ENCODE assay signal across 24 cellular contexts in the genomic region with DNA sequence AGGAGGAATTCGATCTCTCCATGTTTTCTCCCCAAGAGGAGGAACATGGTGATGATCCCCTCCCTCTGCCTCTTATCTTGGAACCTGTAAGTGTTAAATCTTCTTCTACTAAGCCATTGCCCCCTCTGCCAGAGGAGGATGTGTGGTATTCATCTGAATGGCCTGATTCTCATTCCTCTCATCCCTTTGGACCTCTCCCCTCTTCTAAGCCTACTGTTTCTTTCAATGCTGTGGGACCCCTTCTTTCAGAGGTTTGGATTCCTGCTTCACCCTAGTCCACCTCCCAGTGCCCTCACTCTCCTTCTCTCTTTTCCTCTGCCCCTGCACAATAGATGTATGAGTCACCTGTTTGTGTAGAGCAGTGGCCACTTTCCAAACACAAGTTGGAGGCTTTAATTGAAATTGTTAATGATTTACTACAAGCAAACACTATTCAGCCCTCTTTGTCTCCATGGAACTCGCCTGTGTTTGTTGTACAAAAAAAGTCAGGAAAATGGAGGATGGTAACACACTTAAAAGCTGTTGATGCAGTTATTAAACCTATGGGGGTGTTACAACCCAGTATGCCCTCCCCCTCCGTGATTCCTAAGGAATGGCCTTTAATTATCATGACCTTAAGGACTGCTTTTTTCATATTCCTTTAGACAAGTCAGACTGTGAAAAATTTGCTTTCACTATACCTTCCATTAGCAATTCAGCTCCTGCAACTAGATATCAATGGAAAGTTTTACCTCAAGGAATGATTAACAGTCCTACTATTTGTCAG.
A peak's percentile ranks its signal among the peaks of the same experiment; 100 is the strongest.
DNase-seq lines count a peak whose midpoint lies in the region; ATAC-seq, FAIRE-seq and TF ChIP-seq lines count a peak whose summit lies in the region.
"Had no signal": no experiment of that assay in that cellular context is flagged by ENCODE, and none has a peak within 500 bp of the region (broad histone marks: within the 10 kb centered on the region; RNA-seq: fewer than 3 reads in every experiment).

No MANE protein-coding gene starts in this region.

- H3K4me3 Mint-ChIP-seq in activated CD4-positive, alpha-beta memory T cell treated with anti-CD3 and anti-CD28 coated beads for 36 hours, result no peak overlapping the region
- H3K4me3 Mint-ChIP-seq: brain; neural progenitor cell; stimulated activated naive CD8-positive, alpha-beta T cell treated with anti-CD3 and anti-CD28 coated beads, Interleukin-15, Interleukin-2, amounts not matched to agents 100 ng/mL and 50 ng/mL, for 24 hours; T-helper 17 cell had no signal

- H3K27me3 Mint-ChIP-seq in activated CD4-positive, alpha-beta memory T cell treated with anti-CD3 and anti-CD28 coated beads for 36 hours, result peaks cover 6% of the 10 kb centered on the region
- H3K27me3 Mint-ChIP-seq: brain had no signal

- peak overlapping the region; percentile 4; the same call in 1 of the 2 replicates for H3K4me2 ChIP-seq in BLaER1
- no peak overlapping the region for H3K4me2 ChIP-seq in PC-3 (ENCODE audit: low read length)
- H3K4me2 ChIP-seq: neural progenitor cell had no signal

- H3K27ac ChIP-seq in BLaER1 (0 out of 2 replicates have a peak overlapping the region, but pooled peaks have one; percentile 2), PC-3 (ENCODE audit: low read length) (no peak overlapping the region), kidney (ENCODE audit: low read depth in 2 of 2, low read length in 2 of 2) (peak overlapping the region; percentile 80 to 87), pancreas (peak overlapping the region; percentile 41 to 87 (median 68))
- H3K27ac ChIP-seq: BLaER1 treated with 17β-estradiol and CSF1 and Interleukin-3, amounts not matched to agents 10 nM and 100 nM; epithelial cell of prostate; neural progenitor cell; sigmoid colon; thyroid gland had no signal

- TF ChIP-seq CTCF in PC-3 (conservative IDR thresholded peaks at IDR 0.05; ENCODE audit: low read depth, low read length) (no peak), kidney (IDR thresholded peaks at IDR 0.05; ENCODE audit: borderline replicate concordance, extremely low read depth, insufficient read depth) (no peak), pancreas (IDR thresholded peaks at IDR 0.05) (no peak)

- peaks cover 25% of the 10 kb centered on the region for H3K9me3 ChIP-seq in BLaER1
- H3K9me3 ChIP-seq in PC-3 (ENCODE audit: low read length), result no peaks in the 10 kb centered on the region
- peaks cover 0 to 5% of the 10 kb centered on the region in 2 donors for H3K9me3 ChIP-seq in kidney (ENCODE audit: control insufficient read depth in 1 of 2, low read length in 2 of 2)
- no peaks in the 10 kb centered on the region for H3K9me3 ChIP-seq in pancreas
- H3K9me3 ChIP-seq: sigmoid colon, thyroid gland had no signal

- no peaks in the 10 kb centered on the region for H3K79me2 ChIP-seq in PC-3 (ENCODE audit: low read length)

- FAIRE-seq in kidney (lab: Jason Lieb, UNC) (peak; percentile 38), pancreas (lab: Jason Lieb, UNC) (peak; percentile 82)
- FAIRE-seq: H1 had no signal

- no peak overlapping the region for H2AFZ ChIP-seq in PC-3 (ENCODE audit: low read length)
- H2AFZ ChIP-seq: neural progenitor cell had no signal

- H3K9me2 ChIP-seq in PC-3 (replicated peaks; ENCODE audit: low read length), result no peaks in the 10 kb centered on the region

- CTCF ChIA-PET in PC-3 (lab: Charles Lee), result interaction anchor here (0.6 kb wide), 1 partner anchor 15 kb away, joined by 4 read pairs; no protein-coding TSS in a partner anchor
- CTCF ChIA-PET in activated CD4-positive, alpha-beta memory T cell treated with anti-CD3 and anti-CD28 coated beads for 36 hours (lab: Charles Lee), result no interaction called here

- H3K36me3 ChIP-seq in BLaER1 (no peaks in the 10 kb centered on the region), PC-3 (ENCODE audit: low read depth, low read length) (no peaks in the 10 kb centered on the region), kidney (ENCODE audit: control insufficient read depth in 1 of 2, insufficient read depth in 2 of 2, low read length in 2 of 2) (no peaks in the 10 kb centered on the region), pancreas (no peaks in the 10 kb centered on the region)
- H3K36me3 ChIP-seq: BLaER1 treated with 17β-estradiol and CSF1 and Interleukin-3, amounts not matched to agents 10 nM and 100 nM; neural progenitor cell; sigmoid colon; thyroid gland had no signal

- H3K4me1 Mint-ChIP-seq in activated CD4-positive, alpha-beta memory T cell treated with anti-CD3 and anti-CD28 coated beads for 36 hours (ENCODE audit: low read depth), result no peaks in the 10 kb centered on the region
- H3K4me1 Mint-ChIP-seq: brain, neural progenitor cell, T-helper 17 cell had no signal

- POLR2A ChIA-PET in PC-3 (lab: Charles Lee; ENCODE audit: unreplicated experiment), result no interaction called here
- POLR2A ChIA-PET in activated CD4-positive, alpha-beta memory T cell treated with anti-CD3 and anti-CD28 coated beads for 36 hours (lab: Charles Lee), result no interaction called here

- ATAC-seq in PC-3, result peak; percentile 43; the same call in 1 of the 2 replicates
- ATAC-seq in pancreas, result peak; percentile 93 to 99 (median 98)
- ATAC-seq in GM18907 (IDR thresholded peaks at IDR 0.05; ENCODE audit: unreplicated experiment), result no peak
- ATAC-seq: T-helper 17 cell had no signal

- DNase-seq in PC-3, result peak; percentile 13
- no peak for DNase-seq in kidney
- DNase-seq in pancreas, result peak in 4 of 6 donors; percentile 19 to 72 (median 69)
- DNase-seq in 8988T, result no peak
- no peak for DNase-seq in activated CD4-positive, alpha-beta memory T cell treated with anti-CD3 and anti-CD28 coated beads for 36 hours
- no peak for DNase-seq in activated effector memory CD4-positive, alpha-beta T cell treated with anti-CD3 and anti-CD28 coated beads, Interleukin-2, amount 50 U/mL, for 16 hours
- DNase-seq: activated CD8-positive, alpha-beta memory T cell treated with anti-CD3 and anti-CD28 coated beads for 24 hours; activated gamma-delta T cell treated with Interleukin-2 at 50 U/mL for 16 hours; activated T-cell treated with anti-CD3 and anti-CD28 coated beads, Interleukin-2, amount 50 U/mL, for 1 hour; NCI-H1048; NCI-H187; posterior cingulate gyrus; RPMI8226; sigmoid colon; T-helper 17 cell; thyroid gland had no signal

- BruUV-seq in PC-3 (replicated peaks; lab: Mats Ljungman, UMichigan), result no TSS peak

- H3K9ac ChIP-seq in BLaER1, result no peak overlapping the region
- H3K9ac ChIP-seq in PC-3 (ENCODE audit: low read length), result no peak overlapping the region
- peak overlapping the region in 1 of 2 donors; percentile 3 for H3K9ac ChIP-seq in kidney (ENCODE audit: low read length in 2 of 2)
- H3K9ac ChIP-seq: BLaER1 treated with 17β-estradiol and CSF1 and Interleukin-3, amounts not matched to agents 10 nM and 100 nM; neural progenitor cell had no signal

- no peaks in the 10 kb centered on the region for H3K27me3 ChIP-seq in BLaER1
- H3K27me3 ChIP-seq in PC-3 (ENCODE audit: low read length), result no peaks in the 10 kb centered on the region
- H3K27me3 ChIP-seq in pancreas, result no peaks in the 10 kb centered on the region
- H3K27me3 ChIP-seq: BLaER1 treated with 17β-estradiol and CSF1 and Interleukin-3, amounts not matched to agents 10 nM and 100 nM; neural progenitor cell; sigmoid colon; thyroid gland had no signal

- H3K4me1 ChIP-seq in BLaER1 (peaks cover 9% of the 10 kb centered on the region; the same call in 1 of the 2 replicates), PC-3 (ENCODE audit: insufficient read depth, low read length) (peaks cover 10% of the 10 kb centered on the region; the same call in 1 of the 2 replicates), kidney (ENCODE audit: control insufficient read depth in 1 of 2, insufficient read depth in 1 of 2, low read depth in 1 of 2, low read length in 2 of 2) (no peaks in the 10 kb centered on the region), pancreas (peaks cover 9 to 18% (median 16%) of the 10 kb centered on the region in 3 donors)
- H3K4me1 ChIP-seq: neural progenitor cell, sigmoid colon, thyroid gland had no signal

- no peaks in the 10 kb centered on the region for H3K36me3 Mint-ChIP-seq in activated CD4-positive, alpha-beta memory T cell treated with anti-CD3 and anti-CD28 coated beads for 36 hours
- H3K36me3 Mint-ChIP-seq: brain, neural progenitor cell had no signal

- H4K20me1 ChIP-seq in BLaER1 (no peaks in the 10 kb centered on the region), PC-3 (ENCODE audit: low read length) (no peaks in the 10 kb centered on the region)
- H4K20me1 ChIP-seq: BLaER1 treated with 17β-estradiol and CSF1 and Interleukin-3, amounts not matched to agents 10 nM and 100 nM had no signal

- H3K9me3 Mint-ChIP-seq in activated CD4-positive, alpha-beta memory T cell treated with anti-CD3 and anti-CD28 coated beads for 36 hours, result peaks cover 5% of the 10 kb centered on the region
- H3K9me3 Mint-ChIP-seq: stimulated activated naive CD8-positive, alpha-beta T cell treated with anti-CD3 and anti-CD28 coated beads, Interleukin-15, Interleukin-2, amounts not matched to agents 100 ng/mL and 50 ng/mL, for 24 hours had no signal

- intact Hi-C loops in PC-3 (cut with micrococcal nuclease) (no loop called here), kidney (cut with DNase I) (no loop called here), pancreas (cut with DNase I) (no loop called here)
- intact Hi-C loops in activated CD4-positive, alpha-beta memory T cell treated with anti-CD3 and anti-CD28 coated beads for 36 hours (cut with micrococcal nuclease), result no loop called here

- H3K4me3 ChIP-seq in BLaER1, result no peak overlapping the region
- H3K4me3 ChIP-seq in PC-3 (ENCODE audit: low read length), result no peak overlapping the region
- H3K4me3 ChIP-seq in kidney (ENCODE audit: low read length in 2 of 2), result peak overlapping the region in 1 of 2 donors; percentile 23
- peak overlapping the region in 1 of 4 donors; percentile 3 for H3K4me3 ChIP-seq in pancreas
- H3K4me3 ChIP-seq: BLaER1 treated with 17β-estradiol and CSF1 and Interleukin-3, amounts not matched to agents 10 nM and 100 nM; neural progenitor cell; sigmoid colon; thyroid gland had no signal

- no peak overlapping the region for H3K27ac Mint-ChIP-seq in activated CD4-positive, alpha-beta memory T cell treated with anti-CD3 and anti-CD28 coated beads for 36 hours
- H3K27ac Mint-ChIP-seq: brain; neural progenitor cell; stimulated activated naive CD8-positive, alpha-beta T cell treated with anti-CD3 and anti-CD28 coated beads, Interleukin-15, Interleukin-2, amounts not matched to agents 100 ng/mL and 50 ng/mL, for 24 hours; T-helper 17 cell had no signal

- 10 to 13% methylated on average over 3 of the region's 3 CpGs for WGBS in pancreas, 2 donors

- H3F3A ChIP-seq in PC-3 (ENCODE audit: low read length, unreplicated experiment), result no peaks in the 10 kb centered on the region

Comparison
In these comparisons a context has a peak if more than half of its experiments do, and no peak if none do; other contexts are left out.
1. DNase-seq: peak in PC-3 (single experiment) and pancreas (4 of 6); none in kidney (single experiment), 8988T (single experiment), activated CD4-positive, alpha-beta memory T cell treated with anti-CD3 and anti-CD28 coated beads for 36 hours (single experiment) and activated effector memory CD4-positive, alpha-beta T cell treated with anti-CD3 and anti-CD28 coated beads, Interleukin-2, amount 50 U/mL, for 16 hours (single experiment).